19 cellular contexts compared by ENCODE assay signal in the genomic region with DNA sequence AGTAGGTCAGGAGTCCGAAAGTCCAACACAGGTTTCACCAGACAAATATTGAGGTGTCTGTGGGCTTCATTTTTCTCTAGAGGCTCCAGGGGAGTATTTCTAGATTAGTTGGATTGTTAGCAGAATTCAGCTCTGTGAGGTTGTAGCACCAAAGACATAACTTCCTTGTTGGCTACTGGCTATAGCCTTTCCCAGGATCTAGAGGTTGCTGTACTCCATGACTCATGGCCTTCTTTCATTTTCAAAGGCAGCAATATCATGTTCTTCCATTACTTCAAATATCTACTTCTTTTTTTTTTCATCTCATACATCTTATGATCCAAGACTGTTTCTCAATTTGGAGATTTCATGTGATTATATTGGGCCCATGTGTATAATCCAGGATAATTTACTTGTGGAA.
DNase-seq lines count a peak whose midpoint lies in the region; FAIRE-seq and TF ChIP-seq lines count a peak whose summit lies in the region.
"Had no signal": no experiment of that assay in that cellular context is flagged by ENCODE, and none has a peak within 500 bp of the region (broad histone marks: within the 10 kb centered on the region; RNA-seq: fewer than 3 reads in every experiment).

No MANE protein-coding gene starts in this region.

- no peak for TF ChIP-seq CTCF in bronchial epithelial cell (IDR thresholded peaks at IDR 0.05; ENCODE audit: insufficient read depth, low read length, severe bottlenecking)

- H3K4me3 Mint-ChIP-seq in activated naive CD8-positive, alpha-beta T cell treated with anti-CD3 and anti-CD28 coated beads for 36 hours = no peak overlapping the region
- H3K4me3 Mint-ChIP-seq: CD8-positive, alpha-beta memory T cell had no signal

- FAIRE-seq in bronchial epithelial cell (lab: Jason Lieb, UNC) = no peak
- FAIRE-seq: GM12892, K562, RCC 7860 had no signal

- DNase-seq in H4 (ENCODE audit: low spot score) (peak; percentile 16), NCI-H226 (peak; percentile 49), bronchial epithelial cell (ENCODE audit: low read depth) (peak; percentile 15), kidney tubule cell (ENCODE audit: low spot score) (peak; percentile 61), NCI-H446 (lab: John Stamatoyannopoulos, UW) (no peak)
- DNase-seq in effector CD8-positive, alpha-beta T cell (lab: John Stamatoyannopoulos, UW) = no peak
- DNase-seq in activated naive CD8-positive, alpha-beta T cell treated with anti-CD3 and anti-CD28 coated beads for 36 hours = no peak
- DNase-seq: BE2C; CD8-positive, alpha-beta memory T cell; DMS 273 treated with DMSO at 0.1 percent for 48 hours; NCI-H1105; NCI-H1930; NCI-H2171; NCI-H510A; SJCRH30; SW 1271 had no signal

- no peaks in the 10 kb centered on the region for H3K27me3 ChIP-seq in bronchial epithelial cell (ENCODE audit: control insufficient read depth, insufficient read depth, low read length)
- H3K27me3 ChIP-seq: BE2C, SJCRH30 had no signal

- H3K4me1 Mint-ChIP-seq in activated naive CD8-positive, alpha-beta T cell treated with anti-CD3 and anti-CD28 coated beads for 36 hours = no peaks in the 10 kb centered on the region
- H3K4me1 Mint-ChIP-seq: CD8-positive, alpha-beta memory T cell had no signal

- H3K4me3 ChIP-seq in bronchial epithelial cell (ENCODE audit: low read depth, low read length) = no peak overlapping the region
- H3K4me3 ChIP-seq: K562, SJCRH30 had no signal

- no peak overlapping the region for H3K27ac Mint-ChIP-seq in activated naive CD8-positive, alpha-beta T cell treated with anti-CD3 and anti-CD28 coated beads for 36 hours
- H3K27ac Mint-ChIP-seq: CD8-positive, alpha-beta memory T cell had no signal

- no peaks in the 10 kb centered on the region for H3K36me3 ChIP-seq in bronchial epithelial cell (ENCODE audit: control insufficient read depth, insufficient read depth, low read length)
- H3K36me3 ChIP-seq: BE2C, SJCRH30 had no signal

- peaks cover 1% of the 10 kb centered on the region for H3K9me3 Mint-ChIP-seq in activated naive CD8-positive, alpha-beta T cell treated with anti-CD3 and anti-CD28 coated beads for 36 hours

- H3K36me3 Mint-ChIP-seq in activated naive CD8-positive, alpha-beta T cell treated with anti-CD3 and anti-CD28 coated beads for 36 hours = no peaks in the 10 kb centered on the region
- H3K36me3 Mint-ChIP-seq: CD8-positive, alpha-beta memory T cell had no signal

- no peaks in the 10 kb centered on the region for H3K27me3 Mint-ChIP-seq in activated naive CD8-positive, alpha-beta T cell treated with anti-CD3 and anti-CD28 coated beads for 36 hours
- H3K27me3 Mint-ChIP-seq: CD8-positive, alpha-beta memory T cell had no signal

Comparison
In these comparisons a context has a peak if more than half of its experiments do, and no peak if none do; other contexts are left out.
1. DNase-seq: peak in H4 (single experiment), NCI-H226 (single experiment), bronchial epithelial cell (single experiment) and kidney tubule cell (single experiment); none in NCI-H446 (0 of 2), effector CD8-positive, alpha-beta T cell (single experiment) and activated naive CD8-positive, alpha-beta T cell treated with anti-CD3 and anti-CD28 coated beads for 36 hours (single experiment).